In the genomic region with DNA sequence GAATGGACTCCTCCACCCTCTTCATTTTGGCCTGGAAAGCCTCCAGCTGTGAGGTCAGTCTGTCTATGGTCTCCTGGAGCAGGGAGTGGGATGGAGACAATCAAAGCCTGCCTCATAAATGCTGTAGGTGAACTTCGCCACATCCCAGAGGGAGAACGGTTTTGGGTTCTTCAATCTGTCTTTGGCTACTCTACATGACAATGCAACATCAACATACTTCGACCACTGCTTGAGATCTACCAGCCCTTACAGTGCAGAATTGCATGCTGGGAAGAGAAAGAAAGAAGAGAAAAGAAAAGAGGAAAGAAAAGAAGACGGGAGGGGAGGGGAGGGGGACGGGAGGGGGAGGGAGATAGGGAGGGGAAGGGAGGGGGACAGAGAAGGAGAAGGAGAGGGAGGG, we compare ENCODE assay signal across 27 cellular contexts.
"Had no signal": no experiment of that assay in that cellular context is flagged by ENCODE, and none has a peak within 500 bp of the region (broad histone marks: within the 10 kb centered on the region; RNA-seq: fewer than 3 reads in every experiment).

No MANE protein-coding gene starts in this region.

- H3K27me3 ChIP-seq: gastrocnemius medialis, pancreas, uterus had no signal

- H3K9me3 ChIP-seq: gastrocnemius medialis, prostate gland, uterus had no signal

- H3K27ac ChIP-seq: gastrocnemius medialis, left ventricle myocardium inferior, pancreas, prostate gland, skin epidermis, uterus, VCaP had no signal

- H3K4me1 Mint-ChIP-seq: activated CD4-positive, alpha-beta memory T cell treated with anti-CD3 and anti-CD28 coated beads, Interleukin-2, amount 10 ng/mL, durations not matched to agents 7 days and 5 days had no signal

- FAIRE-seq: colon, pancreas had no signal

- H3K4me3 Mint-ChIP-seq: activated CD4-positive, alpha-beta memory T cell treated with anti-CD3 and anti-CD28 coated beads, Interleukin-2, amount 10 ng/mL, durations not matched to agents 7 days and 5 days; activated naive CD4-positive, alpha-beta T cell treated with anti-CD3 and anti-CD28 coated beads for 36 hours; neural crest cell; stimulated activated naive CD8-positive, alpha-beta T cell treated with anti-CD3 and anti-CD28 coated beads, Interleukin-15, amount 100 ng/mL, for 72 hours; type B pancreatic cell had no signal

- ATAC-seq: activated CD4-positive, CD25-positive, alpha-beta regulatory T cell treated with anti-CD3 and anti-CD28 coated beads, Interleukin-2, amount 50 U/mL, for 24 hours; gastrocnemius medialis; pancreas; sciatic nerve; stimulated activated naive CD8-positive, alpha-beta T cell treated with anti-CD3 and anti-CD28 coated beads, Interleukin-15, amount 100 ng/mL, for 72 hours had no signal

- H3K36me3 ChIP-seq: prostate gland, uterus had no signal

- H3K27ac Mint-ChIP-seq: activated CD4-positive, alpha-beta memory T cell treated with anti-CD3 and anti-CD28 coated beads, Interleukin-2, amount 10 ng/mL, durations not matched to agents 7 days and 5 days; activated naive CD4-positive, alpha-beta T cell treated with anti-CD3 and anti-CD28 coated beads for 36 hours; type B pancreatic cell had no signal

- H3K36me3 Mint-ChIP-seq: type B pancreatic cell had no signal

- H3K4me1 ChIP-seq: gastrocnemius medialis, pancreas, prostate gland, uterus had no signal

- DNase-seq: activated CD4-positive, alpha-beta memory T cell treated with anti-CD3 and anti-CD28 coated beads, Interleukin-2, amount 10 ng/mL, durations not matched to agents 7 days and 5 days; activated CD4-positive, alpha-beta T cell treated with anti-CD3 and anti-CD28 coated beads for 48 hours; activated effector memory CD4-positive, alpha-beta T cell treated with anti-CD3 and anti-CD28 coated beads, Interleukin-2, amount 50 U/mL, for 16 hours; activated naive CD4-positive, alpha-beta T cell treated with anti-CD3 and anti-CD28 coated beads for 36 hours; anterior cingulate cortex; effector memory CD4-positive, alpha-beta T cell; erythroblast; gastrocnemius medialis; glutamatergic neuron; left ventricle myocardium inferior; naive B cell; nucleus accumbens; pancreas; retina; stimulated activated CD4-positive, alpha-beta T cell treated with anti-CD3 and anti-CD28 coated beads, Interleukin-12 subunit alpha, Interleukin-12 subunit beta, amount 100 ng/mL, for 4 hours; stimulated activated CD4-positive, alpha-beta T cell treated with anti-CD3 and anti-CD28 coated beads, Interleukin-4, amount 100 ng/mL, for 1 hour; stimulated activated naive CD8-positive, alpha-beta T cell treated with anti-CD3 and anti-CD28 coated beads, Interleukin-15, amount 100 ng/mL, for 72 hours; substantia nigra had no signal

- H3K4me3 ChIP-seq: gastrocnemius medialis, left ventricle myocardium inferior, pancreas, prostate gland, skin epidermis, uterus had no signal

- H3K27me3 Mint-ChIP-seq: activated CD4-positive, alpha-beta memory T cell treated with anti-CD3 and anti-CD28 coated beads, Interleukin-2, amount 10 ng/mL, durations not matched to agents 7 days and 5 days; naive B cell; stimulated activated naive CD8-positive, alpha-beta T cell treated with anti-CD3 and anti-CD28 coated beads, Interleukin-15, amount 100 ng/mL, for 72 hours; type B pancreatic cell had no signal
